1 cellular context compared by ENCODE assay signal in the genomic region with DNA sequence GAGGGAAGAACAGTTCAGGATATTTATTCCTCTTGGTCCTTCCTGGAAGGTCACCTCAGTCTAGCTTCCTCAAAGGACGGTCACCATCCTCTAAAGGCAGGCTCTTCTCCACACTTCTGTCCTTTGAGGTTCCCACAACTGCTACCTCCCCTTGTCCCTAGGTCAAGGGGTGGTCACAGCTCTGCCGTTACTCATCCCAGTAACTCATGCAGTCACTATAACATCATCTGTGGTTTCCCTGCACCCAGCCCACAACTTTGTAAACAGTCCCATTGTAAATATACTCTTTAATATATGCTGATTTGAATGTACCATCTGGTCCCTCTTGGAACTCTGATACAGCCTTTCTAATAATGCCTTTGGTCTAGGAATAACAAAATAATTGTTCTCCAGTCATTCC.
TF ChIP-seq lines count a peak whose summit lies in the region.

No MANE protein-coding gene starts in this region.

TF ChIP-seq in GM12878, 131 proteins besides CTCF, POLR2A, EP300 and RAD21 (continued from another document):
- TF ChIP-seq, protein P1, sequence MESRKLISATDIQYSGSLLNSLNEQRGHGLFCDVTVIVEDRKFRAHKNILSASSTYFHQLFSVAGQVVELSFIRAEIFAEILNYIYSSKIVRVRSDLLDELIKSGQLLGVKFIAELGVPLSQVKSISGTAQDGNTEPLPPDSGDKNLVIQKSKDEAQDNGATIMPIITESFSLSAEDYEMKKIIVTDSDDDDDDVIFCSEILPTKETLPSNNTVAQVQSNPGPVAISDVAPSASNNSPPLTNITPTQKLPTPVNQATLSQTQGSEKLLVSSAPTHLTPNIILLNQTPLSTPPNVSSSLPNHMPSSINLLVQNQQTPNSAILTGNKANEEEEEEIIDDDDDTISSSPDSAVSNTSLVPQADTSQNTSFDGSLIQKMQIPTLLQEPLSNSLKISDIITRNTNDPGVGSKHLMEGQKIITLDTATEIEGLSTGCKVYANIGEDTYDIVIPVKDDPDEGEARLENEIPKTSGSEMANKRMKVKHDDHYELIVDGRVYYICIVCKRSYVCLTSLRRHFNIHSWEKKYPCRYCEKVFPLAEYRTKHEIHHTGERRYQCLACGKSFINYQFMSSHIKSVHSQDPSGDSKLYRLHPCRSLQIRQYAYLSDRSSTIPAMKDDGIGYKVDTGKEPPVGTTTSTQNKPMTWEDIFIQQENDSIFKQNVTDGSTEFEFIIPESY (IDR thresholded peaks at IDR 0.05) = no peak
- TF ChIP-seq ZNF207 (IDR thresholded peaks at IDR 0.05; ENCODE audit: borderline replicate concordance) (no peak), CREM (IDR thresholded peaks at IDR 0.05; ENCODE audit: low read depth) (peak; percentile 92), NR2F1 (conservative IDR thresholded peaks at IDR 0.05) (peak; percentile 24; the same call in 1 of the 2 replicates)
